Comparison of ENCODE assay signal across 8 cellular contexts in genomic region chr19:55675661-55676354, GRCh38. TPM values are rescaled to one million over a fixed set of nuclear protein-coding genes. Genes with fewer than 3 reads are reported as not detected.
DNase-seq lines count a peak whose midpoint lies in the region; ATAC-seq lines count a peak whose summit lies in the region.

No MANE protein-coding gene starts in this region.

- peak overlapping the region; percentile 98 to 99 (median 99) for H3K9ac ChIP-seq in subcutaneous abdominal adipose tissue (ENCODE audit: low read length in 5 of 5)

- peaks cover 0 to 38% (median 32%) of the 10 kb centered on the region in 5 donors for H3K36me3 ChIP-seq in subcutaneous abdominal adipose tissue (ENCODE audit: control insufficient read depth in 5 of 5, insufficient read depth in 5 of 5, low read length in 5 of 5)

- peak overlapping the region; percentile 100 for H3K4me3 Mint-ChIP-seq in activated T-helper 2 cell treated with anti-CD3 and anti-CD28 coated beads, Interferon-gamma antibody, Interleukin-2, Interleukin-4, amounts not matched to agents 10 μg/mL and 5 μg/mL and 100 μg/mL, durations not matched to agents 14 hours and 24 hours and 36 hours (ENCODE audit: low read depth)
- H3K4me3 Mint-ChIP-seq in immature natural killer cell: peak overlapping the region; percentile 94 to 98 (median 95)

- peak overlapping the region; percentile 97 for H3K27ac Mint-ChIP-seq in activated T-helper 2 cell treated with anti-CD3 and anti-CD28 coated beads, Interferon-gamma antibody, Interleukin-2, Interleukin-4, amounts not matched to agents 10 μg/mL and 5 μg/mL and 100 μg/mL, durations not matched to agents 14 hours and 24 hours and 36 hours
- H3K27ac Mint-ChIP-seq in immature natural killer cell: peak overlapping the region; percentile 96 to 99 (median 98)

- intact Hi-C loops in activated T-helper 2 cell treated with anti-CD3 and anti-CD28 coated beads, Interferon-gamma antibody, Interleukin-2, Interleukin-4, amounts not matched to agents 10 μg/mL and 5 μg/mL and 100 μg/mL, durations not matched to agents 14 hours and 24 hours and 36 hours (cut with micrococcal nuclease): loop anchor here (1.0 to 5.0 kb wide), 2 partner anchors 21 to 34 kb away; partner anchors contain the start of genes U2AF2, ZNF580 and ZNF581

- no peak for ATAC-seq in GM21360 (IDR thresholded peaks at IDR 0.05; ENCODE audit: unreplicated experiment)

- peaks cover 14 to 63% (median 57%) of the 10 kb centered on the region in 5 donors for H3K4me1 ChIP-seq in subcutaneous abdominal adipose tissue (ENCODE audit: control insufficient read depth in 5 of 5, insufficient read depth in 5 of 5, low read length in 5 of 5)

- no peaks in the 10 kb centered on the region for H3K9me3 ChIP-seq in subcutaneous abdominal adipose tissue (ENCODE audit: control insufficient read depth in 5 of 5, low read length in 5 of 5)

- no peaks in the 10 kb centered on the region for H3K27me3 ChIP-seq in subcutaneous abdominal adipose tissue (ENCODE audit: control insufficient read depth in 5 of 5, insufficient read depth in 4 of 5, low read length in 5 of 5)

- peaks cover 63% of the 10 kb centered on the region for H3K36me3 Mint-ChIP-seq in activated T-helper 2 cell treated with anti-CD3 and anti-CD28 coated beads, Interferon-gamma antibody, Interleukin-2, Interleukin-4, amounts not matched to agents 10 μg/mL and 5 μg/mL and 100 μg/mL, durations not matched to agents 14 hours and 24 hours and 36 hours (ENCODE audit: low read depth)
- peaks cover 0 to 11% (median 0%) of the 10 kb centered on the region in 3 donors for H3K36me3 Mint-ChIP-seq in immature natural killer cell

- no peaks in the 10 kb centered on the region for H3K9me3 Mint-ChIP-seq in activated T-helper 2 cell treated with anti-CD3 and anti-CD28 coated beads, Interferon-gamma antibody, Interleukin-2, Interleukin-4, amounts not matched to agents 10 μg/mL and 5 μg/mL and 100 μg/mL, durations not matched to agents 14 hours and 24 hours and 36 hours
- H3K9me3 Mint-ChIP-seq in immature natural killer cell: peaks cover 0 to 1% (median 0%) of the 10 kb centered on the region in 6 donors

- DNase-seq in NCI-H2227 treated with DMSO at 0.1 percent for 48 hours (lab: John Stamatoyannopoulos, UW): peak; percentile 70
- DNase-seq in NCI-H2227 (lab: John Stamatoyannopoulos, UW; ENCODE audit: unreplicated experiment): no peak
- no peak for DNase-seq in activated T-helper 2 cell treated with anti-CD3 and anti-CD28 coated beads, Interferon-gamma antibody, Interleukin-2, Interleukin-4, amounts not matched to agents 10 μg/mL and 5 μg/mL and 100 μg/mL, durations not matched to agents 14 hours and 24 hours and 36 hours (ENCODE audit: low spot score)
- peak in 2 of 3 donors; percentile 17 to 18 for DNase-seq in immature natural killer cell
- no peak for DNase-seq in NCI-H1694 (lab: John Stamatoyannopoulos, UW)
- no peak for DNase-seq in mucosa of gallbladder (ENCODE audit: low spot score)

- peak overlapping the region; percentile 86 for H3K27ac ChIP-seq in subcutaneous abdominal adipose tissue (ENCODE audit: low read depth, low read length)

- no peaks in the 10 kb centered on the region for H3K27me3 Mint-ChIP-seq in activated T-helper 2 cell treated with anti-CD3 and anti-CD28 coated beads, Interferon-gamma antibody, Interleukin-2, Interleukin-4, amounts not matched to agents 10 μg/mL and 5 μg/mL and 100 μg/mL, durations not matched to agents 14 hours and 24 hours and 36 hours (ENCODE audit: low read depth)
- peaks cover 9 to 17% (median 10%) of the 10 kb centered on the region in 3 donors for H3K27me3 Mint-ChIP-seq in immature natural killer cell (ENCODE audit: low read depth in 3 of 3)

- peaks cover 37% of the 10 kb centered on the region for H3K4me1 Mint-ChIP-seq in activated T-helper 2 cell treated with anti-CD3 and anti-CD28 coated beads, Interferon-gamma antibody, Interleukin-2, Interleukin-4, amounts not matched to agents 10 μg/mL and 5 μg/mL and 100 μg/mL, durations not matched to agents 14 hours and 24 hours and 36 hours (ENCODE audit: low read depth)
- H3K4me1 Mint-ChIP-seq in immature natural killer cell: peaks cover 41 to 61% of the 10 kb centered on the region in 2 donors

- H3K4me3 ChIP-seq in subcutaneous abdominal adipose tissue (ENCODE audit: low read depth in 1 of 5, low read length in 5 of 5): peak overlapping the region; percentile 92 to 97 (median 95)

RNA-seq across cellular contexts. Expression of gene EPN1, which starts 0.8 kb away (rescaled TPM):
- total RNA-seq in activated T-helper 2 cell treated with anti-CD3 and anti-CD28 coated beads, Interferon-gamma antibody, Interleukin-2, Interleukin-4, amounts not matched to agents 10 μg/mL and 5 μg/mL and 100 μg/mL, durations not matched to agents 14 hours and 24 hours and 36 hours: 40.3 and 41.8 TPM in 2 replicates
- polyA plus RNA-seq in immature natural killer cell: 10 to 100 TPM in 1 of 3 donors, 1 to 10 TPM in 2; 3.0 to 15.3 (median 3.7) TPM
- 172 TPM for total RNA-seq in mucosa of gallbladder

RNA-seq across cellular contexts. Expression of gene U2AF2, which starts 21.0 kb away (rescaled TPM):
- total RNA-seq in activated T-helper 2 cell treated with anti-CD3 and anti-CD28 coated beads, Interferon-gamma antibody, Interleukin-2, Interleukin-4, amounts not matched to agents 10 μg/mL and 5 μg/mL and 100 μg/mL, durations not matched to agents 14 hours and 24 hours and 36 hours: 344 and 351 TPM in 2 replicates
- polyA plus RNA-seq in immature natural killer cell: 10 to 100 TPM in 1 of 3 donors, 1 to 10 TPM in 2; 3.1 to 17.0 (median 8.0) TPM
- 202 TPM for total RNA-seq in mucosa of gallbladder

RNA-seq across cellular contexts. Expression of gene CCDC106, which starts 27.8 kb away (rescaled TPM):
- total RNA-seq in activated T-helper 2 cell treated with anti-CD3 and anti-CD28 coated beads, Interferon-gamma antibody, Interleukin-2, Interleukin-4, amounts not matched to agents 10 μg/mL and 5 μg/mL and 100 μg/mL, durations not matched to agents 14 hours and 24 hours and 36 hours: 7.2 and 8.1 TPM in 2 replicates
- 1 to 10 TPM in 2 of 3 donors, not detected in 1; 1.1 to 1.7 TPM for polyA plus RNA-seq in immature natural killer cell
- total RNA-seq in mucosa of gallbladder: 18.4 TPM

RNA-seq across cellular contexts. Expression of gene ZNF581, which starts 32.4 kb away (rescaled TPM):
- 26.6 and 27.0 TPM in 2 replicates for total RNA-seq in activated T-helper 2 cell treated with anti-CD3 and anti-CD28 coated beads, Interferon-gamma antibody, Interleukin-2, Interleukin-4, amounts not matched to agents 10 μg/mL and 5 μg/mL and 100 μg/mL, durations not matched to agents 14 hours and 24 hours and 36 hours
- polyA plus RNA-seq in immature natural killer cell: 10 to 100 TPM in 2 of 3 donors, 1 to 10 TPM in 1; 8.4 to 24.9 (median 20.6) TPM
- total RNA-seq in mucosa of gallbladder: 22.2 TPM

RNA-seq across cellular contexts. Expression of gene ZNF580, which starts 35.0 kb away (rescaled TPM):
- total RNA-seq in activated T-helper 2 cell treated with anti-CD3 and anti-CD28 coated beads, Interferon-gamma antibody, Interleukin-2, Interleukin-4, amounts not matched to agents 10 μg/mL and 5 μg/mL and 100 μg/mL, durations not matched to agents 14 hours and 24 hours and 36 hours: 32.1 and 33.3 TPM in 2 replicates
- 10 to 100 TPM in 2 of 3 donors, 1 to 10 TPM in 1; 9.6 to 27.8 (median 13.8) TPM for polyA plus RNA-seq in immature natural killer cell
- total RNA-seq in mucosa of gallbladder: 47.3 TPM

Comparison
In these comparisons a context has a peak if more than half of its experiments do, and no peak if none do; other contexts are left out.
1. DNase-seq: peak in NCI-H2227 treated with DMSO at 0.1 percent for 48 hours (single experiment) and immature natural killer cell (2 of 3); none in NCI-H2227 (single experiment), activated T-helper 2 cell treated with anti-CD3 and anti-CD28 coated beads, Interferon-gamma antibody, Interleukin-2, Interleukin-4, amounts not matched to agents 10 μg/mL and 5 μg/mL and 100 μg/mL, durations not matched to agents 14 hours and 24 hours and 36 hours (single experiment), NCI-H1694 (single experiment) and mucosa of gallbladder (single experiment).